Comparison of ENCODE assay signal across 8 cellular contexts in genomic region chr19:51593138-51593890, GRCh38. TPM values are rescaled to one million over a fixed set of nuclear protein-coding genes. Genes with fewer than 3 reads are reported as not detected.
DNase-seq lines count a peak whose midpoint lies in the region; ATAC-seq, FAIRE-seq and TF ChIP-seq lines count a peak whose summit lies in the region.

No MANE protein-coding gene starts in this region.

- ATAC-seq in GM21526 (IDR thresholded peaks at IDR 0.05; ENCODE audit: low FRiP score, unreplicated experiment): no peak

- H3K4me1 ChIP-seq in HUES6 (ENCODE audit: control insufficient read depth, insufficient read depth, low read length) (peaks cover 8% of the 10 kb centered on the region), muscle layer of colon (ENCODE audit: insufficient read depth, low read length) (peaks cover 14% of the 10 kb centered on the region)

- H3K9ac ChIP-seq in HUES6 (ENCODE audit: low read length): peak overlapping the region; percentile 60
- peak overlapping the region; percentile 32 for H3K9ac ChIP-seq in muscle layer of colon (ENCODE audit: low read length)

- TF ChIP-seq CTCF in AG09309 (IDR thresholded peaks at IDR 0.05; ENCODE audit: control insufficient read depth, insufficient read depth, low read depth, low read length, missing control alignments) (no peak), bronchial epithelial cell (IDR thresholded peaks at IDR 0.05; ENCODE audit: insufficient read depth, low read length, severe bottlenecking) (no peak)

- H3K36me3 ChIP-seq in HUES6 (ENCODE audit: control insufficient read depth, insufficient read depth, low read length) (no peaks in the 10 kb centered on the region), bronchial epithelial cell (ENCODE audit: control insufficient read depth, insufficient read depth, low read length) (no peaks in the 10 kb centered on the region), muscle layer of colon (ENCODE audit: insufficient read depth, low read length) (no peaks in the 10 kb centered on the region)

- no peak overlapping the region for H3K27ac ChIP-seq in HUES6 (ENCODE audit: low read depth, low read length)
- no peak overlapping the region for H3K27ac ChIP-seq in muscle layer of colon (ENCODE audit: low read depth, low read length)

- peaks cover under 1% of the 10 kb centered on the region; the same call in 1 of the 2 replicates for H3K9me3 ChIP-seq in HUES6 (ENCODE audit: control insufficient read depth, insufficient read depth, low read depth, low read length)
- H3K9me3 ChIP-seq in muscle layer of colon (ENCODE audit: low read length): no peaks in the 10 kb centered on the region

- peak overlapping the region; percentile 64 for H3K4me3 ChIP-seq in AG09309 (ENCODE audit: control insufficient read depth, low read depth, low read length)
- H3K4me3 ChIP-seq in HUES6 (ENCODE audit: low read depth, low read length): peak overlapping the region; percentile 84
- peak overlapping the region; percentile 40 for H3K4me3 ChIP-seq in bronchial epithelial cell (ENCODE audit: low read depth, low read length)
- H3K4me3 ChIP-seq in muscle layer of colon (ENCODE audit: low read depth in 1 of 2, low read length in 2 of 2): peak overlapping the region; percentile 60 to 99

- H3K27me3 ChIP-seq in HUES6 (ENCODE audit: control insufficient read depth, insufficient read depth, low read length): peaks cover 7% of the 10 kb centered on the region; the same call in 1 of the 2 replicates
- no peaks in the 10 kb centered on the region for H3K27me3 ChIP-seq in bronchial epithelial cell (ENCODE audit: control insufficient read depth, insufficient read depth, low read length)
- peaks cover 0 to 2% of the 10 kb centered on the region in 2 donors for H3K27me3 ChIP-seq in muscle layer of colon (ENCODE audit: control insufficient read depth in 1 of 2, insufficient read depth in 2 of 2, low read length in 2 of 2)

- no peak for FAIRE-seq in bronchial epithelial cell (lab: Jason Lieb, UNC)

- DNase-seq in AG09309 (ENCODE audit: low read depth) (no peak), bronchial epithelial cell (ENCODE audit: low read depth) (peak; percentile 18), islet precursor cell (no peak), NCI-H1417 treated with DMSO at 0.1 percent for 48 hours (lab: John Stamatoyannopoulos, UW) (no peak), cerebellar cortex (ENCODE audit: low spot score) (no peak)

RNA-seq across cellular contexts. Expression of gene ZNF175, which starts 22.2 kb away (rescaled TPM):
- total RNA-seq in bronchial epithelial cell: 1.6 and 2.2 TPM in 2 replicates

RNA-seq across cellular contexts. Expression of gene SIGLEC5, which starts 36.9 kb away (rescaled TPM):
- not detected in 2 replicates for total RNA-seq in bronchial epithelial cell

RNA-seq across cellular contexts. Expression of gene SIGLEC14, which starts 53.3 kb away (rescaled TPM):
- total RNA-seq in bronchial epithelial cell: not detected in 2 replicates
